In the genomic region with DNA sequence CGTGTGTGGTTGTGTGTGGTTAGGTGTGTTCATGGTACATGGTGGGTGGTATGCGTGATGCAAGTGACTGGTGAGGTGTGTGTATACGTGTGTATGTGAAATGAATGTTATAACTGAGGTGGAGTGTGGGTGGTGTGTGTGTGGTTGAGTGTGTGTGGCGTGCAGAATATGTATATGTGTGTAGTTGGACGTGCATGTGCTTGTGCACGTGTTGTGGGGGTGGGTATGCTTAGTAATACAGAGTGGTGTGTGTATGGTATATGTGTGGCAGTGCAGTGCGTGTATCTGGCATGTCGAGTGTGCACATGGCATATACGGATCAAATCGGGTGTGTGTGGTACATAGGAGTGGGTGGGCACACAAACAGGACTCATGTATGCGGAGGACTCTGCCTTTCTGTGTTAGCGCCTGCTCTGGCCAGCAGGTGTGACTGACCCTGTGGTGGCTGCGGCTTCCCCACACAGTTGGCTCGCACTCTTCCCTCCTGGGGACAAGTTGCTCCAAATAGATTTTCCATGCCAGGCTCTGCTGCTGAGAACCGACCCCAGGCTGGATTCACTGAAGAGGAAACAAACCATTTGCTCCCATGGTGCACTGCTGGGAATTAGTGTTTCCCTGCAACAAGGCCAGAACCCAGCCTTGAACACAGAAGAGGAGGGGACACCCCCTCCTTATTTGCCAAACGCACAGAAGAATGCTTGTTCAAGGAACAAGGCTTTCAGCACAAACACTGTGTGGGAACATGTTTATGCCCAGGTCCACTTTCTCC, we compare ENCODE assay signal across 10 cellular contexts. TPM values are rescaled to one million over a fixed set of nuclear protein-coding genes. Genes with fewer than 3 reads are reported as not detected.
A peak's percentile ranks its signal among the peaks of the same experiment; 100 is the strongest.
DNase-seq lines count a peak whose midpoint lies in the region; ATAC-seq and TF ChIP-seq lines count a peak whose summit lies in the region.
"Had no signal": no experiment of that assay in that cellular context is flagged by ENCODE, and none has a peak within 500 bp of the region (broad histone marks: within the 10 kb centered on the region; RNA-seq: fewer than 3 reads in every experiment).

No MANE protein-coding gene starts in this region.

- H3K4me3 ChIP-seq in mesenchymal stem cell (ENCODE audit: insufficient read depth in 1 of 2, low read depth in 1 of 2, low read length in 2 of 2), result peak overlapping the region; percentile 80 to 90
- H3K4me3 ChIP-seq in testis, result peak overlapping the region; percentile 80 to 88
- no peak overlapping the region for H3K4me3 ChIP-seq in body of pancreas

- TF ChIP-seq CTCF in testis (IDR thresholded peaks at IDR 0.05), result no peak
- TF ChIP-seq CTCF in body of pancreas (IDR thresholded peaks at IDR 0.05), result no peak
- no peak for TF ChIP-seq CTCF in HFFc6 (IDR thresholded peaks at IDR 0.05)

- peak overlapping the region; percentile 45 for H4K8ac ChIP-seq in mesenchymal stem cell (ENCODE audit: low read length)

- H3K36me3 ChIP-seq in mesenchymal stem cell (ENCODE audit: control insufficient read depth in 1 of 2, insufficient read depth in 2 of 2, low read depth in 1 of 2, low read length in 2 of 2), result no peaks in the 10 kb centered on the region
- H3K36me3 ChIP-seq in testis (ENCODE audit: low read depth, missing control alignments), result no peaks in the 10 kb centered on the region
- no peaks in the 10 kb centered on the region for H3K36me3 ChIP-seq in body of pancreas (replicated peaks in 1 of 2; ENCODE audit: insufficient read depth in 1 of 2, low read depth in 2 of 2)

- WGBS in mesenchymal stem cell, result 82% methylated on average over 16 of the region's 16 CpGs
- WGBS in testis, 2 donors, result 43 to 60% methylated on average over 16 of the region's 16 CpGs
- WGBS in body of pancreas, 2 donors, result 73 to 78% methylated on average over 16 of the region's 16 CpGs

- intact Hi-C loops in testis (cut with DNase I; ENCODE audit: low total_unique reads) (no loop called here), body of pancreas (cut with DNase I) (no loop called here)

- no peaks in the 10 kb centered on the region for H3K9me3 Mint-ChIP-seq in HFFc6

- H3K23ac ChIP-seq in mesenchymal stem cell (ENCODE audit: low read length in 2 of 2), result no peak overlapping the region

- H4K91ac ChIP-seq in mesenchymal stem cell (ENCODE audit: low read length), result peak overlapping the region; percentile 52

- no peak overlapping the region for H3K4ac ChIP-seq in mesenchymal stem cell (ENCODE audit: low read depth in 1 of 2, low read length in 2 of 2)

- H2BK15ac ChIP-seq in mesenchymal stem cell (ENCODE audit: low read depth, poor library complexity, severe bottlenecking), result no peak overlapping the region

- H3K4me1 ChIP-seq in mesenchymal stem cell (ENCODE audit: control insufficient read depth, insufficient read depth, low read depth, low read length) (peaks cover 17% of the 10 kb centered on the region), testis (peaks cover 9% of the 10 kb centered on the region), body of pancreas (peaks cover 20% of the 10 kb centered on the region)

- H2BK120ac ChIP-seq in mesenchymal stem cell (ENCODE audit: low read depth, low read length), result no peak overlapping the region

- H3K27me3 ChIP-seq in mesenchymal stem cell (ENCODE audit: control insufficient read depth in 1 of 2, insufficient read depth in 1 of 2, low read length in 2 of 2), result peaks cover 28 to 36% of the 10 kb centered on the region in 2 experiments
- H3K27me3 ChIP-seq in testis, result no peaks in the 10 kb centered on the region
- peaks cover 0 to 8% of the 10 kb centered on the region in 2 donors for H3K27me3 ChIP-seq in body of pancreas

- no peaks in the 10 kb centered on the region for H3K79me1 ChIP-seq in mesenchymal stem cell (replicated peaks; ENCODE audit: low read length, poor library complexity, severe bottlenecking)

- ATAC-seq in body of pancreas, result no peak

- no peak overlapping the region for H3K27ac Mint-ChIP-seq in HFFc6
- H3K27ac Mint-ChIP-seq: T-helper 17 cell had no signal

- H2BK5ac ChIP-seq in mesenchymal stem cell (ENCODE audit: low read depth, low read length, poor library complexity, severe bottlenecking), result no peak overlapping the region

- no peak overlapping the region for H3K4me3 Mint-ChIP-seq in HFFc6
- H3K4me3 Mint-ChIP-seq: T-helper 17 cell had no signal

- no peak overlapping the region for H2AK5ac ChIP-seq in mesenchymal stem cell (ENCODE audit: low read length, severe bottlenecking)

- peaks cover 21% of the 10 kb centered on the region for H3K27me3 Mint-ChIP-seq in HFFc6 (ENCODE audit: insufficient read depth)

- no peak overlapping the region for H3K4me2 ChIP-seq in mesenchymal stem cell (ENCODE audit: low read length, poor library complexity, severe bottlenecking)

- no peak overlapping the region for H3K14ac ChIP-seq in mesenchymal stem cell (ENCODE audit: low read length in 2 of 2)

- H2AFZ ChIP-seq in mesenchymal stem cell (ENCODE audit: low read depth, low read length), result no peak overlapping the region

- TF ChIP-seq POLR2A in testis (IDR thresholded peaks at IDR 0.05) (no peak), body of pancreas (IDR thresholded peaks at IDR 0.05) (no peak)

- H3K27ac ChIP-seq in mesenchymal stem cell (ENCODE audit: low read length, poor library complexity, severe bottlenecking), result no peak overlapping the region
- peak overlapping the region in 1 of 2 donors; percentile 92 for H3K27ac ChIP-seq in testis
- no peak overlapping the region for H3K27ac ChIP-seq in body of pancreas

- H2BK12ac ChIP-seq in mesenchymal stem cell (ENCODE audit: low read length in 2 of 2), result no peak overlapping the region

- DNase-seq in NCI-H345 (lab: John Stamatoyannopoulos, UW) (peak; percentile 22), NCI-H345 treated with DMSO at 0.1 percent for 48 hours (lab: John Stamatoyannopoulos, UW; ENCODE audit: unreplicated experiment) (no peak), cerebellar cortex (ENCODE audit: low spot score) (peak; percentile 91), mesenchymal stem cell (no peak), testis (no peak), body of pancreas (no peak), HFFc6 (no peak)
- DNase-seq in activated CD4-positive, alpha-beta T cell treated with anti-CD3 and anti-CD28 coated beads for 1 hour, result no peak
- DNase-seq: amniotic stem cell, T-helper 17 cell had no signal

- H3K9me3 ChIP-seq in mesenchymal stem cell (ENCODE audit: control insufficient read depth, low read length), result peaks cover 5% of the 10 kb centered on the region
- no peaks in the 10 kb centered on the region for H3K9me3 ChIP-seq in testis
- H3K9me3 ChIP-seq in body of pancreas, result no peaks in the 10 kb centered on the region

- H3K9ac ChIP-seq in mesenchymal stem cell (ENCODE audit: low read length), result no peak overlapping the region

- H3K36me3 Mint-ChIP-seq in HFFc6 (ENCODE audit: low read depth), result no peaks in the 10 kb centered on the region

- H3K18ac ChIP-seq in mesenchymal stem cell (ENCODE audit: low read depth in 1 of 2, low read length in 2 of 2), result no peak overlapping the region

- no peaks in the 10 kb centered on the region for H3K4me1 Mint-ChIP-seq in HFFc6 (ENCODE audit: low read depth)

RNA-seq across cellular contexts. Expression of a gene that starts 1.2 kb away (rescaled TPM):
- polyA plus RNA-seq in mesenchymal stem cell (2013, experiment 1 of 2), result 0.68 TPM
- polyA plus RNA-seq in mesenchymal stem cell (2013, experiment 2 of 2), result 0.74 TPM
- total RNA-seq in testis (10 to 100 TPM; 21.0 to 33.5 TPM), body of pancreas (1 to 10 TPM in 1 of 2 donors, under 1 TPM in 1; 0.99 to 1.0 TPM)
- polyA plus RNA-seq in testis (ENCODE audit: insufficient read depth, low read depth, low replicate concordance), result 11.9 TPM
- under 1 TPM; 0.02 to 0.14 (median 0.09) TPM for total RNA-seq in HFFc6 (2021; fragmentation: NEBNext Ultra II Directional; extraction: Animal tissue kit (Norgen Biotek cat#: 25700))

Comparison
In these comparisons a context has a peak if more than half of its experiments do, and no peak if none do; other contexts are left out.
1. DNase-seq: peak in NCI-H345 (single experiment) and cerebellar cortex (single experiment); none in NCI-H345 treated with DMSO at 0.1 percent for 48 hours (single experiment), mesenchymal stem cell (single experiment), testis (single experiment), body of pancreas (0 of 4), activated CD4-positive, alpha-beta T cell treated with anti-CD3 and anti-CD28 coated beads for 1 hour (single experiment) and HFFc6 (single experiment).
2. H3K4me3 ChIP-seq: peak in mesenchymal stem cell (2 of 2) and testis (2 of 2); none in body of pancreas (0 of 2).
3. RNA of a gene that starts 1.2 kb away (total RNA-seq): 21.0 to 33.5 TPM in testis; 0.99 to 1.0 TPM in body of pancreas and 0.02 to 0.14 TPM in HFFc6; every median in the first group is over 10 times any median in the second.